In genomic region chr1:56948403-56949023, GRCh38 we compare ENCODE assay signal across 3 cellular contexts.
A peak's percentile ranks its signal among the peaks of the same experiment; 100 is the strongest.
TF ChIP-seq lines count a peak whose summit lies in the region.

No MANE protein-coding gene starts in this region.

TF ChIP-seq in liver, 16 proteins besides CTCF, POLR2A, EP300 and RAD21:
- no peak for TF ChIP-seq EGR1 (IDR thresholded peaks at IDR 0.05; ENCODE audit: low read depth in 2 of 2)
- no peak for TF ChIP-seq GABPA (IDR thresholded peaks at IDR 0.05 in 1 of 2, conservative IDR thresholded peaks at IDR 0.05 in 1 of 2)
- TF ChIP-seq TAF1 (conservative IDR thresholded peaks at IDR 0.05), result no peak
- no peak for TF ChIP-seq SP1 (IDR thresholded peaks at IDR 0.05)
- no peak for TF ChIP-seq ATF3 (IDR thresholded peaks at IDR 0.05)

TF ChIP-seq in HepG2, 621 proteins besides CTCF, POLR2A, EP300 and RAD21:
- no peak for TF ChIP-seq RARG (CRISPR knock-in tag; IDR thresholded peaks at IDR 0.05; ENCODE audit: low read depth)
- no peak for TF ChIP-seq THRA (CRISPR knock-in tag; IDR thresholded peaks at IDR 0.05; ENCODE audit: borderline replicate concordance)
- TF ChIP-seq ZNF335 (CRISPR knock-in tag; IDR thresholded peaks at IDR 0.05), result no peak
- TF ChIP-seq HNF1B (CRISPR knock-in tag; IDR thresholded peaks at IDR 0.05), result no peak
- TF ChIP-seq ARNTL (CRISPR knock-in tag; IDR thresholded peaks at IDR 0.05), result no peak
- TF ChIP-seq NFE2L2 (IDR thresholded peaks at IDR 0.05; ENCODE audit: low read length), result no peak
- TF ChIP-seq GTF3A (CRISPR knock-in tag; conservative IDR thresholded peaks at IDR 0.05), result no peak
- no peak for TF ChIP-seq TFDP2 (CRISPR knock-in tag; IDR thresholded peaks at IDR 0.05)
- no peak for TF ChIP-seq ETV5 (CRISPR knock-in tag; IDR thresholded peaks at IDR 0.05; ENCODE audit: borderline replicate concordance)
- TF ChIP-seq HOXA7 (CRISPR knock-in tag; IDR thresholded peaks at IDR 0.05), result no peak
- no peak for TF ChIP-seq ZNF44 (CRISPR knock-in tag; IDR thresholded peaks at IDR 0.05)
- TF ChIP-seq SP4 (CRISPR knock-in tag; IDR thresholded peaks at IDR 0.05), result no peak
- TF ChIP-seq PHB2 (IDR thresholded peaks at IDR 0.05; ENCODE audit: partially characterized antibody), result no peak
- TF ChIP-seq USF2 (IDR thresholded peaks at IDR 0.05; ENCODE audit: low read depth, low read length), result no peak
- no peak for TF ChIP-seq USF2 (CRISPR knock-in tag; IDR thresholded peaks at IDR 0.05; ENCODE audit: borderline replicate concordance)
- TF ChIP-seq ZNF160 (CRISPR knock-in tag; IDR thresholded peaks at IDR 0.05), result no peak
- TF ChIP-seq E2F1 (CRISPR knock-in tag; IDR thresholded peaks at IDR 0.05), result no peak
- no peak for TF ChIP-seq ZNF713 (CRISPR knock-in tag; IDR thresholded peaks at IDR 0.05)
- TF ChIP-seq PBX3 (CRISPR knock-in tag; IDR thresholded peaks at IDR 0.05; ENCODE audit: borderline replicate concordance), result no peak
- TF ChIP-seq GATA4 (IDR thresholded peaks at IDR 0.05; ENCODE audit: borderline replicate concordance, low read depth), result no peak

TF ChIP-seq in K562, 482 proteins besides CTCF, POLR2A, EP300 and RAD21:
- TF ChIP-seq ZC3H11A (IDR thresholded peaks at IDR 0.05; ENCODE audit: low read depth, low read length) (no peak), SPI1 (IDR thresholded peaks at IDR 0.05; ENCODE audit: borderline replicate concordance, low read depth, low read length) (peak; percentile 86)
